In genomic region chr3:53709256-53709655, GRCh38 we compare ENCODE assay signal across 18 cellular contexts.
"Had no signal": no experiment of that assay in that cellular context is flagged by ENCODE, and none has a peak within 500 bp of the region (broad histone marks: within the 10 kb centered on the region; RNA-seq: fewer than 3 reads in every experiment).

No MANE protein-coding gene starts in this region.

- H3K27me3 ChIP-seq: gastrocnemius medialis, ovary, right lobe of liver had no signal

- ATAC-seq: activated T-helper 17 cell treated with anti-CD3 and anti-CD28 coated beads, Interleukin-2, amount 50 U/mL, for 72 hours; gastrocnemius medialis; left ventricle myocardium superior; stimulated activated effector memory CD8-positive, alpha-beta T cell treated with anti-CD3 and anti-CD28 coated beads, Interleukin-12 subunit alpha, Interleukin-12 subunit beta, amount 100 ng/mL, for 72 hours had no signal

- H3K36me3 ChIP-seq: gastrocnemius medialis, ovary, right lobe of liver, tibial artery had no signal

- DNase-seq: activated B cell treated with CpG ODN at 0.5 μM for 24 hours; activated gamma-delta T cell treated with Interleukin-2 at 50 U/mL for 16 hours; activated naive CD4-positive, alpha-beta T cell treated with anti-CD3 and anti-CD28 coated beads, Interleukin-2, amount 50 U/mL, for 16 hours; activated T-cell treated with anti-CD3 and anti-CD28 coated beads, Interleukin-2, amount 50 U/mL, for 4 hours; amniotic stem cell; effector CD8-positive, alpha-beta T cell; gastrocnemius medialis; glutamatergic neuron; left ventricle myocardium superior; mucosa of descending colon; ovary; right lobe of liver; stimulated activated CD4-positive, alpha-beta T cell treated with anti-CD3 and anti-CD28 coated beads, Interleukin-12 subunit alpha, Interleukin-12 subunit beta, amount 100 ng/mL, for 4 hours; stimulated activated CD4-positive, alpha-beta T cell treated with anti-CD3 and anti-CD28 coated beads, Interleukin-4, amount 100 ng/mL, for 24 hours; T-helper 2 cell; tibial artery had no signal

- H3K4me3 ChIP-seq: gastrocnemius medialis, mucosa of descending colon, ovary, right lobe of liver, tibial artery had no signal

- H3K9me3 ChIP-seq: gastrocnemius medialis, mucosa of descending colon, ovary, right lobe of liver, tibial artery had no signal

- H3K4me1 ChIP-seq: tibial artery had no signal

- H3K27ac ChIP-seq: gastrocnemius medialis, ovary, tibial artery had no signal
